Comparison of ENCODE assay signal across 21 cellular contexts in genomic region chr10:124568339-124568738, GRCh38.
"Had no signal": no experiment of that assay in that cellular context is flagged by ENCODE, and none has a peak within 500 bp of the region (broad histone marks: within the 10 kb centered on the region; RNA-seq: fewer than 3 reads in every experiment).

No MANE protein-coding gene starts in this region.

- ATAC-seq: activated naive CD8-positive, alpha-beta T cell treated with anti-CD3 and anti-CD28 coated beads, Interleukin-2, amount 50 U/mL, for 24 hours; body of pancreas; esophagus mucosa; natural killer cell had no signal

- H3K27me3 Mint-ChIP-seq: activated CD4-positive, alpha-beta memory T cell treated with anti-CD3 and anti-CD28 coated beads, Interleukin-2, amount 10 ng/mL, durations not matched to agents 7 days and 5 days; activated naive CD4-positive, alpha-beta T cell treated with anti-CD3 and anti-CD28 coated beads, Interleukin-2, amount 10 ng/mL, durations not matched to agents 7 days and 5 days; activated naive CD8-positive, alpha-beta T cell treated with anti-CD3 and anti-CD28 coated beads, Interleukin-2, amount 50 U/mL, for 24 hours; stimulated activated naive CD8-positive, alpha-beta T cell treated with anti-CD3 and anti-CD28 coated beads, Interleukin-15, Interleukin-2, amounts not matched to agents 100 ng/mL and 50 ng/mL, for 24 hours had no signal

- H3K9me3 ChIP-seq: body of pancreas, left ventricle myocardium inferior, prostate gland, testis had no signal

- H3K27ac ChIP-seq: body of pancreas, left ventricle myocardium inferior, prostate gland, testis had no signal

- H3K27me3 ChIP-seq: body of pancreas, testis had no signal

- H3K9me3 Mint-ChIP-seq: activated CD4-positive, alpha-beta memory T cell treated with anti-CD3 and anti-CD28 coated beads, Interleukin-2, amount 10 ng/mL, durations not matched to agents 7 days and 5 days; activated naive CD4-positive, alpha-beta T cell treated with anti-CD3 and anti-CD28 coated beads, Interleukin-2, amount 10 ng/mL, durations not matched to agents 7 days and 5 days; activated naive CD8-positive, alpha-beta T cell treated with anti-CD3 and anti-CD28 coated beads, Interleukin-2, amount 50 U/mL, for 24 hours; natural killer cell; stimulated activated naive CD8-positive, alpha-beta T cell treated with anti-CD3 and anti-CD28 coated beads, Interleukin-15, Interleukin-2, amounts not matched to agents 100 ng/mL and 50 ng/mL, for 24 hours; T-helper 1 cell treated with Interleukin-12 subunit alpha and Interleukin-12 subunit beta and Interleukin-4 antibody, amounts not matched to agents 30 μg/mL and 1 μg/mL, for 36 hours; type B pancreatic cell had no signal

- H3K4me1 Mint-ChIP-seq: activated CD4-positive, alpha-beta memory T cell treated with anti-CD3 and anti-CD28 coated beads, Interleukin-2, amount 10 ng/mL, durations not matched to agents 7 days and 5 days; activated naive CD4-positive, alpha-beta T cell treated with anti-CD3 and anti-CD28 coated beads, Interleukin-2, amount 10 ng/mL, durations not matched to agents 7 days and 5 days; activated naive CD8-positive, alpha-beta T cell treated with anti-CD3 and anti-CD28 coated beads, Interleukin-2, amount 50 U/mL, for 24 hours; natural killer cell had no signal

- H3K4me1 ChIP-seq: prostate gland had no signal

- H3K36me3 Mint-ChIP-seq: activated naive CD4-positive, alpha-beta T cell treated with anti-CD3 and anti-CD28 coated beads, Interleukin-2, amount 10 ng/mL, durations not matched to agents 7 days and 5 days; natural killer cell; type B pancreatic cell had no signal

- H3K4me3 Mint-ChIP-seq: activated CD4-positive, alpha-beta memory T cell treated with anti-CD3 and anti-CD28 coated beads, Interleukin-2, amount 10 ng/mL, durations not matched to agents 7 days and 5 days; activated naive CD4-positive, alpha-beta T cell treated with anti-CD3 and anti-CD28 coated beads, Interleukin-2, amount 10 ng/mL, durations not matched to agents 7 days and 5 days; activated naive CD8-positive, alpha-beta T cell treated with anti-CD3 and anti-CD28 coated beads, Interleukin-2, amount 50 U/mL, for 24 hours; natural killer cell; stimulated activated naive CD8-positive, alpha-beta T cell treated with anti-CD3 and anti-CD28 coated beads, Interleukin-15, Interleukin-2, amounts not matched to agents 100 ng/mL and 50 ng/mL, for 24 hours; T-helper 1 cell treated with Interleukin-12 subunit alpha and Interleukin-12 subunit beta and Interleukin-4 antibody, amounts not matched to agents 30 μg/mL and 1 μg/mL, for 36 hours; type B pancreatic cell had no signal

- DNase-seq: activated CD4-positive, alpha-beta memory T cell treated with anti-CD3 and anti-CD28 coated beads, Interleukin-2, amount 10 ng/mL, durations not matched to agents 7 days and 5 days; activated CD4-positive, alpha-beta T cell treated with anti-CD3 and anti-CD28 coated beads for 48 hours; activated effector memory CD4-positive, alpha-beta T cell treated with anti-CD3 and anti-CD28 coated beads, Interleukin-2, amount 50 U/mL, for 16 hours; activated naive CD4-positive, alpha-beta T cell treated with anti-CD3 and anti-CD28 coated beads, Interleukin-2, amount 10 ng/mL, durations not matched to agents 7 days and 5 days; activated naive CD8-positive, alpha-beta T cell treated with anti-CD3 and anti-CD28 coated beads, Interleukin-2, amount 50 U/mL, for 24 hours; body of pancreas; effector memory CD4-positive, alpha-beta T cell; left ventricle myocardium inferior; midbrain; natural killer cell; stimulated activated CD4-positive, alpha-beta T cell treated with anti-CD3 and anti-CD28 coated beads, Interleukin-12 subunit alpha, Interleukin-12 subunit beta, amount 100 ng/mL, for 4 hours; stimulated activated CD4-positive, alpha-beta T cell treated with anti-CD3 and anti-CD28 coated beads, Interleukin-4, amount 100 ng/mL, for 4 hours; testis had no signal

- FAIRE-seq: colon, frontal cortex, keratinocyte had no signal

- H3K36me3 ChIP-seq: left ventricle myocardium inferior, prostate gland had no signal

- H3K4me3 ChIP-seq: body of pancreas, left ventricle myocardium inferior, prostate gland had no signal

- H3K27ac Mint-ChIP-seq: activated CD4-positive, alpha-beta memory T cell treated with anti-CD3 and anti-CD28 coated beads, Interleukin-2, amount 10 ng/mL, durations not matched to agents 7 days and 5 days; activated naive CD4-positive, alpha-beta T cell treated with anti-CD3 and anti-CD28 coated beads, Interleukin-2, amount 10 ng/mL, durations not matched to agents 7 days and 5 days; activated naive CD8-positive, alpha-beta T cell treated with anti-CD3 and anti-CD28 coated beads, Interleukin-2, amount 50 U/mL, for 24 hours; natural killer cell; stimulated activated naive CD8-positive, alpha-beta T cell treated with anti-CD3 and anti-CD28 coated beads, Interleukin-15, Interleukin-2, amounts not matched to agents 100 ng/mL and 50 ng/mL, for 24 hours; T-helper 1 cell treated with Interleukin-12 subunit alpha and Interleukin-12 subunit beta and Interleukin-4 antibody, amounts not matched to agents 30 μg/mL and 1 μg/mL, for 36 hours; type B pancreatic cell had no signal
